In the genomic region with DNA sequence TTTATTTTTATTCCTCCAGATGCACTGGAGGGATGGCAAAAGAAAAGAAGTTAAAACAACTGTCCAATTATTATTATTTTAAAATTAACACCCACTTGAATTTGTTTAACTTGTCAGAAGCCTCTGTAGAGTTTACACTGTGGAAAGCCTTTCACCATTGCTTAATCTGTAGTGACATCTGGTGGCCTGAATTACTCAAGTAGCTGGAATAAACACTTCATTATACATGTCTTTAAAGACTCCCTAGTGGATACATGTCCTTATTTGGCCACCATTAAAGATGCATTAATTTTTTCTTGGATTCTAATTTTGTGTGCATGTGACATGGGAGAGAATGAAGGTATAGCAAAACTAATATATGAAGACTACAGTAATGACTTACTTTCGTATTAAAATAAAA, we compare ENCODE assay signal across 8 cellular contexts.
DNase-seq lines count a peak whose midpoint lies in the region; ATAC-seq and TF ChIP-seq lines count a peak whose summit lies in the region.

No MANE protein-coding gene starts in this region.

- peak; percentile 43 for TF ChIP-seq CTCF in SK-N-SH (IDR thresholded peaks at IDR 0.05)

- ATAC-seq in SK-N-SH treated with all-trans-retinoic acid at 6 μM for 48 hours (no peak; the same call in 2 of the 3 replicates), HG03460 (IDR thresholded peaks at IDR 0.05; ENCODE audit: unreplicated experiment) (no peak), HG02763 (IDR thresholded peaks at IDR 0.05; ENCODE audit: unreplicated experiment) (no peak)

- no peak overlapping the region for H3K9ac ChIP-seq in SK-N-SH

- no peaks in the 10 kb centered on the region for H4K20me1 ChIP-seq in SK-N-SH (ENCODE audit: insufficient read depth)

- H3K79me2 ChIP-seq in SK-N-SH (ENCODE audit: insufficient read depth), result no peaks in the 10 kb centered on the region

- no peaks in the 10 kb centered on the region for H3K9me2 ChIP-seq in SK-N-SH

- no peak overlapping the region for H2AFZ ChIP-seq in SK-N-SH (ENCODE audit: low read depth)

- DNase-seq in SK-N-SH, result peak; percentile 5
- peak; percentile 42 for DNase-seq in M059J (ENCODE audit: low read depth)
- DNase-seq in SW480 (ENCODE audit: low spot score), result peak; percentile 60
- DNase-seq in iPS-NIHi11 (ENCODE audit: low spot score), result peak; percentile 6
- no peak for DNase-seq in stimulated activated CD4-positive, alpha-beta T cell treated with anti-CD3 and anti-CD28 coated beads, Interleukin-4, amount 100 ng/mL, for 24 hours

- TF ChIP-seq RAD21 in SK-N-SH (IDR thresholded peaks at IDR 0.05; ENCODE audit: low read length), result peak; percentile 84

- no peaks in the 10 kb centered on the region for H3F3A ChIP-seq in SK-N-SH (replicated peaks; ENCODE audit: insufficient read depth)

- H3K27ac ChIP-seq in SK-N-SH (ENCODE audit: low read depth in 2 of 2, low read length in 1 of 2), result no peak overlapping the region

- 0 out of 4 replicates have a peak overlapping the region, but pooled peaks of 1 of the 2 experiments have one; percentile 19 for H3K4me3 ChIP-seq in SK-N-SH (ENCODE audit: low read depth in 2 of 2, low read length in 1 of 2)

- 32% methylated on average over 1 of the region's 1 CpG for WGBS in SK-N-SH (ENCODE audit: low lambda C conversion rate)

- CTCF ChIA-PET in SK-N-SH (lab: Yijun Ruan, JAX), result interaction anchor here (0.6 to 2.1 kb wide), 10 partner anchors 9 to 1782 kb away, joined by 3 to 9 read pairs (median 4); no protein-coding TSS in a partner anchor

- no peaks in the 10 kb centered on the region for H3K36me3 ChIP-seq in SK-N-SH (replicated peaks in 1 of 2; ENCODE audit: control insufficient read depth in 1 of 2, insufficient read depth in 2 of 2, low read length in 1 of 2)

- no peak for TF ChIP-seq EP300 in SK-N-SH (IDR thresholded peaks at IDR 0.05; ENCODE audit: borderline replicate concordance in 1 of 2, low read depth in 1 of 2, low read length in 1 of 2)

- H3K27me3 ChIP-seq in SK-N-SH (ENCODE audit: insufficient read depth), result no peaks in the 10 kb centered on the region

- no peak overlapping the region for H3K4me2 ChIP-seq in SK-N-SH

- no peaks in the 10 kb centered on the region; a peak in 1 of 4 replicates for H3K4me1 ChIP-seq in SK-N-SH (ENCODE audit: control insufficient read depth in 1 of 2, insufficient read depth in 2 of 2, low read depth in 1 of 2, low read length in 1 of 2)

- no peaks in the 10 kb centered on the region for H3K9me3 ChIP-seq in SK-N-SH

- POLR2A ChIA-PET in SK-N-SH (lab: Yijun Ruan, JAX), result no interaction called here

TF ChIP-seq in SK-N-SH, 30 proteins besides CTCF, POLR2A, EP300 and RAD21:
- TF ChIP-seq SMC3 (IDR thresholded peaks at IDR 0.05; ENCODE audit: low read depth, low read length) (peak; percentile 24; the same call in 1 of the 2 replicates), GABPA (IDR thresholded peaks at IDR 0.05; ENCODE audit: low read depth) (no peak)

TF ChIP-seq in SK-N-SH treated with all-trans-retinoic acid at 6 μM for 48 hours, 23 proteins besides CTCF, POLR2A, EP300 and RAD21:
- TF ChIP-seq ZNF565 (CRISPR knock-in tag; conservative IDR thresholded peaks at IDR 0.05; ENCODE audit: low read depth) (no peak), SNAI2 (CRISPR knock-in tag; IDR thresholded peaks at IDR 0.05) (no peak), ZNF70 (CRISPR knock-in tag; IDR thresholded peaks at IDR 0.05) (no peak), ARNTL (CRISPR knock-in tag; IDR thresholded peaks at IDR 0.05; ENCODE audit: borderline replicate concordance, low read depth) (no peak)
